ENCODE assay signal across 2 cellular contexts in the genomic region with DNA sequence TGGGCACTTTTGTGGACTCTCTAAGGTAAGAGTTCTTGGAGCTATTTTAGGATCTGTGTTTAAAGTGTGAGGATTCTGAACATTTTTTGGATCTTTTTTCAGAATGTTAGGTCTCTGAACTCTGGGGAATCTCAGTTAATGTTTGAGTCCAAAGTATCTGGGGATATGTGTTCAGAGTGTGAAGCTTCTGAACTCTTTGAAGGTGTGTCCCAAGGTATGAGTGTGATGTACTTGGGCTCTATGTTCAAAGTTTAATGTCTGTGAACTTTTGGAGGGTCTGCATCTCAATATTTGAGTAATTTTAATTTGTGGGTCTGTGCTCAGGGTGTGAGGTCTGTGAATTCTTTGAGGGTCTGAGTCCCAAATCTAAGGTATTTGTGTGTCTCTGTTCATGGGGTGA.
A peak's percentile ranks its signal among the peaks of the same experiment; 100 is the strongest.
TF ChIP-seq lines count a peak whose summit lies in the region.

No MANE protein-coding gene starts in this region.

TF ChIP-seq in HepG2, 621 proteins besides CTCF, POLR2A, EP300 and RAD21 (continues in another document):
- TF ChIP-seq ZNF629 (CRISPR knock-in tag; conservative IDR thresholded peaks at IDR 0.05) (no peak), MEF2D (CRISPR knock-in tag; IDR thresholded peaks at IDR 0.05) (0 out of 2 replicates have a peak, but pooled peaks have one; percentile 19), TCF7 (IDR thresholded peaks at IDR 0.05; ENCODE audit: low read depth) (peak; percentile 16; the same call in 1 of the 2 replicates), MYPOP (CRISPR knock-in tag; IDR thresholded peaks at IDR 0.05) (no peak), TEAD3 (CRISPR knock-in tag; optimal IDR thresholded peaks at IDR 0.05; ENCODE audit: borderline replicate concordance) (peak; percentile 16), HNF4A (CRISPR knock-in tag; IDR thresholded peaks at IDR 0.05) (peak; percentile 58), MED1 (CRISPR knock-in tag; IDR thresholded peaks at IDR 0.05) (no peak), GFI1 (CRISPR knock-in tag; IDR thresholded peaks at IDR 0.05; ENCODE audit: borderline replicate concordance) (peak; percentile 80), ZNF563 (CRISPR knock-in tag; IDR thresholded peaks at IDR 0.05) (no peak), NCOR1 (IDR thresholded peaks at IDR 0.05; ENCODE audit: borderline replicate concordance, low read length) (peak; percentile 57; the same call in 1 of the 2 replicates), FIP1L1 (IDR thresholded peaks at IDR 0.05; ENCODE audit: borderline replicate concordance, insufficient read depth, low read depth, low read length) (no peak), RARA (CRISPR knock-in tag; IDR thresholded peaks at IDR 0.05) (peak; percentile 16; the same call in 1 of the 2 replicates), ZNF75D (CRISPR knock-in tag; IDR thresholded peaks at IDR 0.05; ENCODE audit: borderline replicate concordance) (no peak), KDM2A (CRISPR knock-in tag; IDR thresholded peaks at IDR 0.05; ENCODE audit: borderline replicate concordance, low read depth) (no peak), TAF15 (IDR thresholded peaks at IDR 0.05; ENCODE audit: low read depth, low read length, poor library complexity, severe bottlenecking) (no peak)
- TF ChIP-seq, protein P1, sequence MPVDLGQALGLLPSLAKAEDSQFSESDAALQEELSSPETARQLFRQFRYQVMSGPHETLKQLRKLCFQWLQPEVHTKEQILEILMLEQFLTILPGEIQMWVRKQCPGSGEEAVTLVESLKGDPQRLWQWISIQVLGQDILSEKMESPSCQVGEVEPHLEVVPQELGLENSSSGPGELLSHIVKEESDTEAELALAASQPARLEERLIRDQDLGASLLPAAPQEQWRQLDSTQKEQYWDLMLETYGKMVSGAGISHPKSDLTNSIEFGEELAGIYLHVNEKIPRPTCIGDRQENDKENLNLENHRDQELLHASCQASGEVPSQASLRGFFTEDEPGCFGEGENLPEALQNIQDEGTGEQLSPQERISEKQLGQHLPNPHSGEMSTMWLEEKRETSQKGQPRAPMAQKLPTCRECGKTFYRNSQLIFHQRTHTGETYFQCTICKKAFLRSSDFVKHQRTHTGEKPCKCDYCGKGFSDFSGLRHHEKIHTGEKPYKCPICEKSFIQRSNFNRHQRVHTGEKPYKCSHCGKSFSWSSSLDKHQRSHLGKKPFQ (CRISPR knock-in tag; IDR thresholded peaks at IDR 0.05; ENCODE audit: insufficient replicate concordance) = peak; percentile 96
- TF ChIP-seq, protein P2, sequence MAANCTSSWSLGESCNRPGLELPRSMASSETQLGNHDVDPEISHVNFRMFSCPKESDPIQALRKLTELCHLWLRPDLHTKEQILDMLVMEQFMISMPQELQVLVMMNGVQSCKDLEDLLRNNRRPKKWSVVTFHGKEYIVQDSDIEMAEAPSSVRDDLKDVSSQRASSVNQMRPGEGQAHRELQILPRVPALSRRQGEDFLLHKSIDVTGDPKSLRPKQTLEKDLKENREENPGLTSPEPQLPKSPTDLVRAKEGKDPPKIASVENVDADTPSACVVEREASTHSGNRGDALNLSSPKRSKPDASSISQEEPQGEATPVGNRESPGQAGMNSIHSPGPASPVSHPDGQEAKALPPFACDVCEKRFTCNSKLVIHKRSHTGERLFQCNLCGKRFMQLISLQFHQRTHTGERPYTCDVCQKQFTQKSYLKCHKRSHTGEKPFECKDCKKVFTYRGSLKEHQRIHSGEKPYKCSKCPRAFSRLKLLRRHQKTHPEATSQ (CRISPR knock-in tag; IDR thresholded peaks at IDR 0.05; ENCODE audit: borderline replicate concordance) = no peak
- TF ChIP-seq, protein P3, sequence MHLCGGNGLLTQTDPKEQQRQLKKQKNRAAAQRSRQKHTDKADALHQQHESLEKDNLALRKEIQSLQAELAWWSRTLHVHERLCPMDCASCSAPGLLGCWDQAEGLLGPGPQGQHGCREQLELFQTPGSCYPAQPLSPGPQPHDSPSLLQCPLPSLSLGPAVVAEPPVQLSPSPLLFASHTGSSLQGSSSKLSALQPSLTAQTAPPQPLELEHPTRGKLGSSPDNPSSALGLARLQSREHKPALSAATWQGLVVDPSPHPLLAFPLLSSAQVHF (CRISPR knock-in tag; IDR thresholded peaks at IDR 0.05) = no peak
- TF ChIP-seq, protein P4, sequence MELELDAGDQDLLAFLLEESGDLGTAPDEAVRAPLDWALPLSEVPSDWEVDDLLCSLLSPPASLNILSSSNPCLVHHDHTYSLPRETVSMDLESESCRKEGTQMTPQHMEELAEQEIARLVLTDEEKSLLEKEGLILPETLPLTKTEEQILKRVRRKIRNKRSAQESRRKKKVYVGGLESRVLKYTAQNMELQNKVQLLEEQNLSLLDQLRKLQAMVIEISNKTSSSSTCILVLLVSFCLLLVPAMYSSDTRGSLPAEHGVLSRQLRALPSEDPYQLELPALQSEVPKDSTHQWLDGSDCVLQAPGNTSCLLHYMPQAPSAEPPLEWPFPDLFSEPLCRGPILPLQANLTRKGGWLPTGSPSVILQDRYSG (CRISPR knock-in tag; IDR thresholded peaks at IDR 0.05) = no peak
- TF ChIP-seq, protein P5, sequence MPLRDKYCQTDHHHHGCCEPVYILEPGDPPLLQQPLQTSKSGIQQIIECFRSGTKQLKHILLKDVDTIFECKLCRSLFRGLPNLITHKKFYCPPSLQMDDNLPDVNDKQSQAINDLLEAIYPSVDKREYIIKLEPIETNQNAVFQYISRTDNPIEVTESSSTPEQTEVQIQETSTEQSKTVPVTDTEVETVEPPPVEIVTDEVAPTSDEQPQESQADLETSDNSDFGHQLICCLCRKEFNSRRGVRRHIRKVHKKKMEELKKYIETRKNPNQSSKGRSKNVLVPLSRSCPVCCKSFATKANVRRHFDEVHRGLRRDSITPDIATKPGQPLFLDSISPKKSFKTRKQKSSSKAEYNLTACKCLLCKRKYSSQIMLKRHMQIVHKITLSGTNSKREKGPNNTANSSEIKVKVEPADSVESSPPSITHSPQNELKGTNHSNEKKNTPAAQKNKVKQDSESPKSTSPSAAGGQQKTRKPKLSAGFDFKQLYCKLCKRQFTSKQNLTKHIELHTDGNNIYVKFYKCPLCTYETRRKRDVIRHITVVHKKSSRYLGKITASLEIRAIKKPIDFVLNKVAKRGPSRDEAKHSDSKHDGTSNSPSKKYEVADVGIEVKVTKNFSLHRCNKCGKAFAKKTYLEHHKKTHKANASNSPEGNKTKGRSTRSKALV (CRISPR knock-in tag; IDR thresholded peaks at IDR 0.05) = no peak

TF ChIP-seq in H1, 55 proteins besides CTCF, POLR2A, EP300 and RAD21:
- TF ChIP-seq ASH2L (IDR thresholded peaks at IDR 0.05; ENCODE audit: low read length) = no peak
- TF ChIP-seq TBP (IDR thresholded peaks at IDR 0.05; ENCODE audit: low read depth, low read length) = no peak
- TF ChIP-seq SIRT6 (IDR thresholded peaks at IDR 0.05; ENCODE audit: low read length) = no peak
- no peak for TF ChIP-seq HDAC6 (IDR thresholded peaks at IDR 0.05; ENCODE audit: low read depth, low read length)
- no peak for TF ChIP-seq KDM5A (IDR thresholded peaks at IDR 0.05; ENCODE audit: low read length)
